In the genomic region with DNA sequence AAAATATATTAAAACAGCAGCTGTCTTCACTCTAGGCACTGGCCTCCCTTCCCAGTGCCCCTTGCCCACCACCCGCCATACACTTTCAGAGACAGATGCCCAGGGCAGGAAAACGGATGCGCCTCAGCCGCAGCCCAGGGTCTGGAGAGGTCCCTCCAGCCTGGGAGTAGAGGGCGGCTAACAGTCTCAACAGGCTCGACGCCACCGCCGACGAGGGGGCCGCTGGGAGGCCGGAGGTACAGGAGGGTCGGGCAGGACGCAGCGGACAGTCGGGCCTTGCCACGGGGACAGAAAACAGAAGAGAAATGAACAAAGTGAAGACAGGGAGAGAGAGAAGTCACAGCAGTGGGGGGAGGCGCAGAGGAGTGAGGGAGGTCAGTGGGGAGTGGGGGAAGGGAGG, we compare ENCODE assay signal across 24 cellular contexts.
"Had no signal": no experiment of that assay in that cellular context is flagged by ENCODE, and none has a peak within 500 bp of the region (broad histone marks: within the 10 kb centered on the region; RNA-seq: fewer than 3 reads in every experiment).

No MANE protein-coding gene starts in this region.

- H3K27ac ChIP-seq: breast epithelium had no signal

- H3K27me3 Mint-ChIP-seq: activated B cell treated with CpG ODN at 0.5 μM for 24 hours; activated CD4-positive, alpha-beta memory T cell treated with anti-CD3 and anti-CD28 coated beads, Interleukin-2, amount 10 ng/mL, durations not matched to agents 7 days and 5 days; activated CD4-positive, alpha-beta T cell treated with anti-CD3 and anti-CD28 coated beads, Interleukin-2, amount 10 ng/mL, durations not matched to agents 7 days and 5 days had no signal

- DNase-seq: activated B cell treated with CpG ODN at 0.5 μM for 24 hours; activated CD4-positive, alpha-beta memory T cell treated with anti-CD3 and anti-CD28 coated beads, Interleukin-2, amount 10 ng/mL, durations not matched to agents 7 days and 5 days; activated CD4-positive, alpha-beta T cell treated with anti-CD3 and anti-CD28 coated beads, Interleukin-2, amount 10 ng/mL, durations not matched to agents 7 days and 5 days; activated naive CD4-positive, alpha-beta T cell treated with anti-CD3 and anti-CD28 coated beads, Interleukin-2, amount 50 U/mL, for 16 hours; activated T-cell treated with anti-CD3 and anti-CD28 coated beads for 4 hours; activated T-cell treated with anti-CD3 and anti-CD28 coated beads, Interleukin-2, amount 50 U/mL, for 48 hours; caudate nucleus; Karpas-422; MM.1S; NCI-H1105; NCI-H1436; NCI-H1694 treated with DMSO at 0.1 percent for 48 hours; NCI-H2029 treated with DMSO at 0.1 percent for 48 hours; NCI-H345; NCI-H510A treated with DMSO at 0.1 percent for 48 hours; NCI-H69; NK-92 treated with Interleukin-12 subunit alpha and Interleukin-12 subunit beta, amount 100 ng/mL, for 24 hours; PC-3; SHP77 treated with DMSO at 0.1 percent for 48 hours; T-helper 2 cell; T1000 had no signal

- H3K4me1 Mint-ChIP-seq: activated B cell treated with CpG ODN at 0.5 μM for 24 hours; activated CD4-positive, alpha-beta memory T cell treated with anti-CD3 and anti-CD28 coated beads, Interleukin-2, amount 10 ng/mL, durations not matched to agents 7 days and 5 days; activated CD4-positive, alpha-beta T cell treated with anti-CD3 and anti-CD28 coated beads, Interleukin-2, amount 10 ng/mL, durations not matched to agents 7 days and 5 days had no signal

- H3K9me3 Mint-ChIP-seq: activated B cell treated with CpG ODN at 0.5 μM for 24 hours; activated CD4-positive, alpha-beta memory T cell treated with anti-CD3 and anti-CD28 coated beads, Interleukin-2, amount 10 ng/mL, durations not matched to agents 7 days and 5 days; activated CD4-positive, alpha-beta T cell treated with anti-CD3 and anti-CD28 coated beads, Interleukin-2, amount 10 ng/mL, durations not matched to agents 7 days and 5 days; activated T-helper 2 cell treated with anti-CD3 and anti-CD28 coated beads, Interferon-gamma antibody, Interleukin-2, Interleukin-4, amounts not matched to agents 10 μg/mL and 5 μg/mL and 100 μg/mL, durations not matched to agents 14 hours and 24 hours and 36 hours had no signal

- H3K27ac Mint-ChIP-seq: activated B cell treated with CpG ODN at 0.5 μM for 24 hours; activated CD4-positive, alpha-beta memory T cell treated with anti-CD3 and anti-CD28 coated beads, Interleukin-2, amount 10 ng/mL, durations not matched to agents 7 days and 5 days; activated T-helper 2 cell treated with anti-CD3 and anti-CD28 coated beads, Interferon-gamma antibody, Interleukin-2, Interleukin-4, amounts not matched to agents 10 μg/mL and 5 μg/mL and 100 μg/mL, durations not matched to agents 14 hours and 24 hours and 36 hours had no signal

- H3K4me3 Mint-ChIP-seq: activated B cell treated with CpG ODN at 0.5 μM for 24 hours; activated CD4-positive, alpha-beta memory T cell treated with anti-CD3 and anti-CD28 coated beads, Interleukin-2, amount 10 ng/mL, durations not matched to agents 7 days and 5 days; activated CD4-positive, alpha-beta T cell treated with anti-CD3 and anti-CD28 coated beads, Interleukin-2, amount 10 ng/mL, durations not matched to agents 7 days and 5 days had no signal

- H3K4me3 ChIP-seq: breast epithelium, K562 had no signal

- ATAC-seq: K562, PC-3 had no signal

- H3K9me3 ChIP-seq: breast epithelium had no signal

- H3K27me3 ChIP-seq: breast epithelium had no signal
